Comparison of ENCODE assay signal across 21 cellular contexts in the genomic region with DNA sequence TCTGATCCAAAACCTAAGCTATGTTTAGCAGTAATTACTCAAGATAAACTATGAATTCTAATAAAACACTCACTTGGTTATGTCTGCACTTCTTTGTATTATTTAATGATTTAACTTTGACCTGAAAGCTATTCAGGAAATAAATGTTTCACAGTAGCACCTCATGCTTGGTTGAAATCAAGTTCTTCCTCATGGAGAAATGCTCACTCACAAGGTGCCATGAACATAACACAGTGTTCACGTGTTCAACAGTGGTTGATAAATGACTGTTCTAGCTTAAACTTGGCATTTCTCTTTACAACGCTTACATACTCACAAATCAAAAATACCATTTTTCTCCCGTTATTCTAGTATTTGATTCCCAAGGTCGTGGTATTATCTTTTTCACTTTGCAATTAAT. TPM values are rescaled to one million over a fixed set of nuclear protein-coding genes. Genes with fewer than 3 reads are reported as not detected.
DNase-seq lines count a peak whose midpoint lies in the region; ATAC-seq, FAIRE-seq and TF ChIP-seq lines count a peak whose summit lies in the region.
"Had no signal": no experiment of that assay in that cellular context is flagged by ENCODE, and none has a peak within 500 bp of the region (broad histone marks: within the 10 kb centered on the region; RNA-seq: fewer than 3 reads in every experiment).

No MANE protein-coding gene starts in this region.

- 0 out of 2 replicates have a peak overlapping the region, but pooled peaks have one; percentile 88 for H3K27ac ChIP-seq in HUES6 (ENCODE audit: low read depth, low read length)
- no peak overlapping the region for H3K27ac ChIP-seq in endodermal cell (ENCODE audit: low read depth, low read length)
- H3K27ac ChIP-seq: KMS-11 had no signal

- no peaks in the 10 kb centered on the region for H3K27me3 ChIP-seq in Caco-2 (replicated peaks; ENCODE audit: control insufficient read depth, insufficient read depth, low read length)
- H3K27me3 ChIP-seq in HUES6 (ENCODE audit: control insufficient read depth, insufficient read depth, low read length): no peaks in the 10 kb centered on the region
- no peaks in the 10 kb centered on the region for H3K27me3 ChIP-seq in endodermal cell (ENCODE audit: control insufficient read depth, insufficient read depth, low read length, poor library complexity, severe bottlenecking)

- 92 to 95% methylated on average over 4 of the region's 4 CpGs for WGBS in endodermal cell (ENCODE audit: insufficient coverage in 1 of 2, insufficient read length in 1 of 2), 2 experiments

- peak overlapping the region; percentile 48 for H3K27ac Mint-ChIP-seq in Caco-2 (ENCODE audit: unreplicated experiment)
- peak overlapping the region; percentile 42 for H3K27ac Mint-ChIP-seq in endodermal cell
- peak overlapping the region in 2 of 3 experiments; percentile 64 to 75 for H3K27ac Mint-ChIP-seq in nephron

- no peak overlapping the region for H3K9ac ChIP-seq in HUES6 (ENCODE audit: low read length)
- no peak overlapping the region for H3K9ac ChIP-seq in endodermal cell (ENCODE audit: extremely low read depth, low read length, poor library complexity, severe bottlenecking)
- H3K9ac ChIP-seq: KMS-11 had no signal

- no TSS peak for BruUV-seq in Caco-2 (replicated peaks; lab: Mats Ljungman, UMichigan)

- ATAC-seq in GM18498 (IDR thresholded peaks at IDR 0.05; ENCODE audit: unreplicated experiment): no peak
- ATAC-seq: HCT116 had no signal

- H3K4me3 Mint-ChIP-seq in Caco-2 (ENCODE audit: unreplicated experiment): no peak overlapping the region
- no peak overlapping the region for H3K4me3 Mint-ChIP-seq in endodermal cell
- H3K4me3 Mint-ChIP-seq in nephron: no peak overlapping the region
- H3K4me3 Mint-ChIP-seq: CD14-positive monocyte had no signal

- CTCF ChIA-PET in Caco-2 (lab: Charles Lee): interaction anchor here (0.6 kb wide), 1 partner anchor 1870 kb away, joined by 6 read pairs; no protein-coding TSS in a partner anchor

- H3K9me3 Mint-ChIP-seq in Caco-2 (ENCODE audit: unreplicated experiment) (no peaks in the 10 kb centered on the region), endodermal cell (no peaks in the 10 kb centered on the region), nephron (no peaks in the 10 kb centered on the region)
- H3K9me3 Mint-ChIP-seq: CD14-positive monocyte had no signal

- H3K4me1 Mint-ChIP-seq in Caco-2 (ENCODE audit: low read depth, unreplicated experiment) (peaks cover 8% of the 10 kb centered on the region), endodermal cell (peaks cover 50% of the 10 kb centered on the region), nephron (peaks cover 32% of the 10 kb centered on the region)
- H3K4me1 Mint-ChIP-seq: CD14-positive monocyte had no signal

- POLR2A ChIA-PET in Caco-2 (lab: Charles Lee): no interaction called here

- no peak for TF ChIP-seq CTCF in Caco-2 (IDR thresholded peaks at IDR 0.05; ENCODE audit: insufficient read depth in 1 of 2, low read depth in 1 of 2, low read length in 1 of 2, severe bottlenecking in 1 of 2, unreplicated experiment in 1 of 2)
- TF ChIP-seq CTCF in endodermal cell (conservative IDR thresholded peaks at IDR 0.05): no peak
- no peak for TF ChIP-seq CTCF in nephron (IDR thresholded peaks at IDR 0.05; ENCODE audit: unreplicated experiment in 3 of 3)

- no peak for FAIRE-seq in urothelium cell line (lab: Jason Lieb, UNC)
- FAIRE-seq: GM19239 had no signal

- no peaks in the 10 kb centered on the region for H3K36me3 ChIP-seq in Caco-2 (ENCODE audit: control insufficient read depth, insufficient read depth, low read length)
- peaks cover 76% of the 10 kb centered on the region for H3K36me3 ChIP-seq in HUES6 (ENCODE audit: control insufficient read depth, insufficient read depth, low read length)
- peaks cover 89% of the 10 kb centered on the region for H3K36me3 ChIP-seq in endodermal cell (ENCODE audit: control insufficient read depth, insufficient read depth, low read length)

- H3K9me3 ChIP-seq in Caco-2 (no peaks in the 10 kb centered on the region), HUES6 (ENCODE audit: control insufficient read depth, insufficient read depth, low read depth, low read length) (no peaks in the 10 kb centered on the region), endodermal cell (ENCODE audit: control insufficient read depth, low read length) (no peaks in the 10 kb centered on the region)

- no peak overlapping the region for H3K4me3 ChIP-seq in Caco-2 (ENCODE audit: low read depth, low read length)
- H3K4me3 ChIP-seq in HUES6 (ENCODE audit: low read depth, low read length): no peak overlapping the region
- H3K4me3 ChIP-seq in endodermal cell (ENCODE audit: low read length): no peak overlapping the region

- intact Hi-C loops in Caco-2 (cut with micrococcal nuclease; ENCODE audit: unreplicated experiment): loop anchor here (2.0 to 5.0 kb wide), 2 partner anchors 37 to 186 kb away; partner anchors contain the start of gene VLDLR

- H3K27me3 Mint-ChIP-seq in Caco-2 (ENCODE audit: insufficient read depth, unreplicated experiment): no peaks in the 10 kb centered on the region
- H3K27me3 Mint-ChIP-seq in endodermal cell (ENCODE audit: insufficient read depth): no peaks in the 10 kb centered on the region
- no peaks in the 10 kb centered on the region for H3K27me3 Mint-ChIP-seq in nephron (ENCODE audit: low read depth)

- H3K36me3 Mint-ChIP-seq in Caco-2 (ENCODE audit: insufficient read depth, unreplicated experiment) (peaks cover 75% of the 10 kb centered on the region), endodermal cell (ENCODE audit: low read depth) (peaks cover 69% of the 10 kb centered on the region), nephron (ENCODE audit: low read depth) (peaks cover 77% of the 10 kb centered on the region)

- DNase-seq in Caco-2 (no peak), endodermal cell (no peak), urothelium cell line (ENCODE audit: low spot score) (no peak), DMS153 (lab: John Stamatoyannopoulos, UW) (no peak), ecto neural progenitor cell (ENCODE audit: low spot score) (no peak)
- DNase-seq: ACHN, AML-193, EL, NCI-H1436, NCI-H2029, NCI-H2171, NCI-H446 treated with DMSO at 0.1 percent for 48 hours, NCI-H748 treated with DMSO at 0.1 percent for 48 hours, RPMI8226 had no signal

- peaks cover 50% of the 10 kb centered on the region for H3K4me1 ChIP-seq in Caco-2
- H3K4me1 ChIP-seq in HUES6 (ENCODE audit: control insufficient read depth, insufficient read depth, low read length): peaks cover 48% of the 10 kb centered on the region
- H3K4me1 ChIP-seq in endodermal cell (ENCODE audit: control insufficient read depth, insufficient read depth, low read length): peaks cover 26% of the 10 kb centered on the region

RNA-seq across cellular contexts. Expression of gene PUM3, which starts 35.8 kb away (rescaled TPM):
- 64.2 and 65.4 TPM in 2 replicates for total RNA-seq in Caco-2 (2022)
- 10 to 100 TPM; 69.5 to 87.0 TPM for total RNA-seq in endodermal cell
- polyA plus RNA-seq in endodermal cell (2013, experiment 1 of 2): 37.2 TPM
- 40.0 TPM for polyA plus RNA-seq in endodermal cell (2013, experiment 2 of 2)
